In genomic region chr18:68147728-68148127, GRCh38 we compare ENCODE assay signal across 29 cellular contexts.
DNase-seq lines count a peak whose midpoint lies in the region; ATAC-seq, FAIRE-seq and TF ChIP-seq lines count a peak whose summit lies in the region.
"Had no signal": no experiment of that assay in that cellular context is flagged by ENCODE, and none has a peak within 500 bp of the region (broad histone marks: within the 10 kb centered on the region; RNA-seq: fewer than 3 reads in every experiment).

No MANE protein-coding gene starts in this region.

- no peak overlapping the region for H3K4me2 ChIP-seq in HepG2 (ENCODE audit: low read depth, low read length)

- intact Hi-C loops in HepG2 (cut with micrococcal nuclease; ENCODE audit: unreplicated experiment): no loop called here
- intact Hi-C loops in right lobe of liver (cut with DNase I): no loop called here

- peak overlapping the region; percentile 73 for H3K27ac Mint-ChIP-seq in glutamatergic neuron (ENCODE audit: unreplicated experiment)
- no peak overlapping the region for H3K27ac Mint-ChIP-seq in naive thymus-derived CD8-positive, alpha-beta T cell
- H3K27ac Mint-ChIP-seq: activated CD4-positive, alpha-beta T cell treated with anti-CD3 and anti-CD28 coated beads, Interleukin-2, amount 10 ng/mL, durations not matched to agents 7 days and 5 days; activated naive CD8-positive, alpha-beta T cell; activated T-helper 2 cell treated with anti-CD3 and anti-CD28 coated beads, Interferon-gamma antibody, Interleukin-2, Interleukin-4, amounts not matched to agents 10 μg/mL and 5 μg/mL and 100 μg/mL, durations not matched to agents 14 hours and 24 hours and 36 hours; brain; CD14-positive monocyte; effector memory CD8-positive, alpha-beta T cell; memory B cell; naive thymus-derived CD4-positive, alpha-beta T cell had no signal

- no peaks in the 10 kb centered on the region for H3K36me3 Mint-ChIP-seq in glutamatergic neuron (ENCODE audit: unreplicated experiment)
- no peaks in the 10 kb centered on the region for H3K36me3 Mint-ChIP-seq in naive thymus-derived CD8-positive, alpha-beta T cell
- H3K36me3 Mint-ChIP-seq: activated naive CD8-positive, alpha-beta T cell; brain; CD14-positive monocyte; memory B cell; naive thymus-derived CD4-positive, alpha-beta T cell had no signal

- H3K27me3 ChIP-seq in HepG2 (ENCODE audit: control insufficient read depth in 1 of 2, insufficient read depth in 2 of 2, low read length in 2 of 2) (no peaks in the 10 kb centered on the region), right lobe of liver (no peaks in the 10 kb centered on the region)
- H3K27me3 ChIP-seq: colonic mucosa, Peyer's patch had no signal

- no peaks in the 10 kb centered on the region for H3K27me3 Mint-ChIP-seq in glutamatergic neuron (ENCODE audit: unreplicated experiment)
- H3K27me3 Mint-ChIP-seq in naive thymus-derived CD8-positive, alpha-beta T cell: peaks cover 0 to 2% (median 0%) of the 10 kb centered on the region in 5 donors
- H3K27me3 Mint-ChIP-seq: activated CD4-positive, alpha-beta T cell treated with anti-CD3 and anti-CD28 coated beads, Interleukin-2, amount 10 ng/mL, durations not matched to agents 7 days and 5 days; activated naive CD8-positive, alpha-beta T cell; memory B cell; naive thymus-derived CD4-positive, alpha-beta T cell had no signal

- DNase-seq in HepG2 (ENCODE audit: low spot score) (no peak), right lobe of liver (no peak), amniotic epithelial cell (ENCODE audit: low read depth) (peak; percentile 20), glutamatergic neuron (no peak), AG08395 (ENCODE audit: low spot score) (no peak), SIG-M5 (lab: John Stamatoyannopoulos, UW) (no peak)
- no peak for DNase-seq in stimulated activated CD4-positive, alpha-beta T cell treated with anti-CD3 and anti-CD28 coated beads, Interleukin-2, amount 100 ng/mL, for 48 hours
- DNase-seq in naive thymus-derived CD8-positive, alpha-beta T cell: no peak
- DNase-seq: activated CD4-positive, alpha-beta T cell treated with anti-CD3 and anti-CD28 coated beads, Interleukin-2, amount 10 ng/mL, durations not matched to agents 7 days and 5 days; activated CD8-positive, alpha-beta memory T cell treated with anti-CD3 and anti-CD28 coated beads, Interleukin-2, amount 50 U/mL, for 4 hours; colonic mucosa; effector memory CD8-positive, alpha-beta T cell; HCEC 1CT; KG1; naive thymus-derived CD4-positive, alpha-beta T cell; NCI-H2029 treated with DMSO at 0.1 percent for 48 hours; NCI-H446; NK-92 treated with Interleukin-12 subunit alpha and Interleukin-12 subunit beta, amount 100 ng/mL, for 24 hours; Peyer's patch; posterior cingulate gyrus; T-helper 2 cell had no signal

- POLR2A ChIA-PET in HepG2 (lab: Yijun Ruan, JAX): no interaction called here
- POLR2A ChIA-PET in naive thymus-derived CD8-positive, alpha-beta T cell (lab: Charles Lee): no interaction called here

- H3K27ac ChIP-seq in HepG2 (ENCODE audit: extremely low read length, insufficient read depth, low read length) (no peak overlapping the region), right lobe of liver (no peak overlapping the region)
- H3K27ac ChIP-seq: colonic mucosa, Peyer's patch had no signal

- no peak overlapping the region for H3K4me3 Mint-ChIP-seq in glutamatergic neuron (ENCODE audit: unreplicated experiment)
- H3K4me3 Mint-ChIP-seq in naive thymus-derived CD8-positive, alpha-beta T cell: no peak overlapping the region
- H3K4me3 Mint-ChIP-seq: activated CD4-positive, alpha-beta T cell treated with anti-CD3 and anti-CD28 coated beads, Interleukin-2, amount 10 ng/mL, durations not matched to agents 7 days and 5 days; activated naive CD8-positive, alpha-beta T cell; brain; CD14-positive monocyte; effector memory CD8-positive, alpha-beta T cell; memory B cell; naive thymus-derived CD4-positive, alpha-beta T cell had no signal

- TF ChIP-seq EP300 in HepG2 (IDR thresholded peaks at IDR 0.05; ENCODE audit: low read depth in 2 of 2, low read length in 2 of 2) (no peak), HepG2 (CRISPR knock-in tag; IDR thresholded peaks at IDR 0.05; ENCODE audit: borderline replicate concordance) (no peak)

- no peak for TF ChIP-seq RAD21 in HepG2 (CRISPR knock-in tag; IDR thresholded peaks at IDR 0.05)

- no peaks in the 10 kb centered on the region for H3K36me3 ChIP-seq in HepG2 (replicated peaks in 1 of 2; ENCODE audit: control insufficient read depth in 1 of 2, insufficient read depth in 2 of 2, low read length in 2 of 2)
- no peaks in the 10 kb centered on the region for H3K36me3 ChIP-seq in right lobe of liver
- H3K36me3 ChIP-seq: colonic mucosa, Peyer's patch had no signal

- no peaks in the 10 kb centered on the region for H3K9me3 Mint-ChIP-seq in glutamatergic neuron (ENCODE audit: unreplicated experiment)
- H3K9me3 Mint-ChIP-seq in naive thymus-derived CD8-positive, alpha-beta T cell: peaks cover 0 to 3% (median 0%) of the 10 kb centered on the region in 9 donors
- H3K9me3 Mint-ChIP-seq: activated CD4-positive, alpha-beta T cell treated with anti-CD3 and anti-CD28 coated beads, Interleukin-2, amount 10 ng/mL, durations not matched to agents 7 days and 5 days; activated T-helper 2 cell treated with anti-CD3 and anti-CD28 coated beads, Interferon-gamma antibody, Interleukin-2, Interleukin-4, amounts not matched to agents 10 μg/mL and 5 μg/mL and 100 μg/mL, durations not matched to agents 14 hours and 24 hours and 36 hours had no signal

- in situ Hi-C loops in HepG2 (cut with HindIII; ENCODE audit: extremely low pct_ligation_motif_present, low pct_unique_long_range_greater_than_20kb): no loop called here

- WGBS in HepG2 (ENCODE audit: low lambda C conversion rate): 0% methylated on average over 2 of the region's 2 CpGs
- WGBS in right lobe of liver (ENCODE audit: insufficient coverage, low coverage, low lambda C conversion rate, missing lambda C conversion rate): 48% methylated on average over 2 of the region's 2 CpGs

- FAIRE-seq in HepG2 (lab: Jason Lieb, UNC): no peak
- FAIRE-seq: GM18507, urothelium cell line had no signal

- no peaks in the 10 kb centered on the region for H3K79me2 ChIP-seq in HepG2 (ENCODE audit: insufficient read depth, low read length)

- no peak for TF ChIP-seq CTCF in HepG2 (CRISPR knock-in tag; IDR thresholded peaks at IDR 0.05)
- no peak for TF ChIP-seq CTCF in right lobe of liver (IDR thresholded peaks at IDR 0.05)
- no peak for TF ChIP-seq CTCF in glutamatergic neuron (IDR thresholded peaks at IDR 0.05; ENCODE audit: partially characterized antibody, unreplicated experiment)

- no peaks in the 10 kb centered on the region for H4K20me1 ChIP-seq in HepG2 (ENCODE audit: insufficient read depth, low read length)

- H3K4me1 Mint-ChIP-seq in glutamatergic neuron (ENCODE audit: low read depth, unreplicated experiment): peaks cover 16% of the 10 kb centered on the region
- H3K4me1 Mint-ChIP-seq in naive thymus-derived CD8-positive, alpha-beta T cell: no peaks in the 10 kb centered on the region
- H3K4me1 Mint-ChIP-seq: activated CD4-positive, alpha-beta T cell treated with anti-CD3 and anti-CD28 coated beads, Interleukin-2, amount 10 ng/mL, durations not matched to agents 7 days and 5 days; CD14-positive monocyte; memory B cell; naive thymus-derived CD4-positive, alpha-beta T cell had no signal

- CTCF ChIA-PET in HepG2 (lab: Yijun Ruan, JAX; ENCODE audit: low intra/inter-chr PET ratio, low total read pairs): no interaction called here

- TF ChIP-seq POLR2A in HepG2 (IDR thresholded peaks at IDR 0.05; ENCODE audit: insufficient read depth in 1 of 2, low read depth in 2 of 2, low read length in 2 of 2) (no peak), right lobe of liver (IDR thresholded peaks at IDR 0.05) (no peak)

- ATAC-seq in HepG2 (no peak), right lobe of liver (no peak)
- no peak for ATAC-seq in naive thymus-derived CD8-positive, alpha-beta T cell
- ATAC-seq: effector memory CD8-positive, alpha-beta T cell; esophagus mucosa; naive thymus-derived CD4-positive, alpha-beta T cell had no signal

- H3K4me3 ChIP-seq in HepG2 (replicated peaks in 1 of 3; ENCODE audit: insufficient read depth in 1 of 3, low read depth in 2 of 3, low read length in 3 of 3) (no peak overlapping the region), right lobe of liver (no peak overlapping the region)
- H3K4me3 ChIP-seq: colonic mucosa, Peyer's patch had no signal

- no peak overlapping the region for H3K9ac ChIP-seq in HepG2 (ENCODE audit: insufficient read depth, low read depth, low read length)

- BruUV-seq in HepG2 (replicated peaks; lab: Mats Ljungman, UMichigan): no TSS peak

- H3K4me1 ChIP-seq in HepG2 (ENCODE audit: insufficient read depth, low read length) (no peaks in the 10 kb centered on the region), right lobe of liver (no peaks in the 10 kb centered on the region)
- H3K4me1 ChIP-seq: colonic mucosa, Peyer's patch had no signal

- no peak overlapping the region for H2AFZ ChIP-seq in HepG2 (ENCODE audit: low read length)

- no peaks in the 10 kb centered on the region for H3K9me3 ChIP-seq in HepG2 (ENCODE audit: low read length)
- peaks cover 0 to 4% (median 0%) of the 10 kb centered on the region in 4 donors for H3K9me3 ChIP-seq in right lobe of liver
- H3K9me3 ChIP-seq: colonic mucosa, Peyer's patch had no signal

TF ChIP-seq in HepG2, 621 proteins besides CTCF, POLR2A, EP300 and RAD21:
- TF ChIP-seq MAFK (conservative IDR thresholded peaks at IDR 0.05 in 1 of 2, IDR thresholded peaks at IDR 0.05 in 1 of 2; ENCODE audit: low read length in 2 of 2) (peak; percentile 24 to 37; a peak in 3 of 4 replicates), MAFF (IDR thresholded peaks at IDR 0.05; ENCODE audit: low read depth, low read length) (0 out of 2 replicates have a peak, but pooled peaks have one; percentile 27), ZNF782 (CRISPR knock-in tag; IDR thresholded peaks at IDR 0.05; ENCODE audit: borderline replicate concordance) (no peak), NFE2L2 (IDR thresholded peaks at IDR 0.05; ENCODE audit: low read length) (peak; percentile 81)
